Comparison of ENCODE assay signal across 10 cellular contexts in genomic region chr18:22167471-22168151, GRCh38. TPM values are rescaled to one million over a fixed set of nuclear protein-coding genes. Genes with fewer than 3 reads are reported as not detected.
DNase-seq lines count a peak whose midpoint lies in the region; FAIRE-seq and TF ChIP-seq lines count a peak whose summit lies in the region.
"Had no signal": no experiment of that assay in that cellular context is flagged by ENCODE, and none has a peak within 500 bp of the region (broad histone marks: within the 10 kb centered on the region; RNA-seq: fewer than 3 reads in every experiment).

No MANE protein-coding gene starts in this region.

- H2AFZ ChIP-seq in PC-9: peak overlapping the region; percentile 87
- H2AFZ ChIP-seq in osteoblast (ENCODE audit: low read length): no peak overlapping the region

- CTCF ChIA-PET in PC-9 (lab: Charles Lee): interaction anchor here (0.6 kb wide), 1 partner anchor 1311 kb away, joined by 3 read pairs; no protein-coding TSS in a partner anchor

- intact Hi-C loops in PC-9 (cut with micrococcal nuclease; ENCODE audit: unreplicated experiment): loop anchor here (5.0 to 10.0 kb wide), 3 partner anchors 53 to 255 kb away; no protein-coding TSS in a partner anchor
- intact Hi-C loops in left ventricle myocardium inferior (cut with micrococcal nuclease): loop anchor here (10.0 kb wide), 1 partner anchor 173 kb away; no protein-coding TSS in a partner anchor

- H4K20me1 ChIP-seq in PC-9 (ENCODE audit: insufficient read depth) (no peaks in the 10 kb centered on the region), osteoblast (ENCODE audit: insufficient read depth, low read length) (peaks cover 20% of the 10 kb centered on the region)

- TF ChIP-seq CTCF in PC-9 (conservative IDR thresholded peaks at IDR 0.05): no peak
- TF ChIP-seq CTCF in left ventricle myocardium inferior (IDR thresholded peaks at IDR 0.05; ENCODE audit: borderline replicate concordance): no peak
- TF ChIP-seq CTCF in osteoblast (IDR thresholded peaks at IDR 0.05; ENCODE audit: extremely low read depth, low read depth, low read length): no peak
- no peak for TF ChIP-seq CTCF in D721Med (IDR thresholded peaks at IDR 0.05; ENCODE audit: insufficient read depth, missing control alignments)

- no peaks in the 10 kb centered on the region for H3F3A ChIP-seq in PC-9 (ENCODE audit: insufficient read depth, low read depth)

- POLR2A ChIA-PET in PC-9 (lab: Charles Lee; ENCODE audit: unreplicated experiment): interaction anchor here (0.6 kb wide), 1 partner anchor 1574 kb away, joined by 4 read pairs; no protein-coding TSS in a partner anchor

- peaks cover 26% of the 10 kb centered on the region for H3K79me2 ChIP-seq in PC-9 (ENCODE audit: low read depth)
- peaks cover 26% of the 10 kb centered on the region for H3K79me2 ChIP-seq in osteoblast (ENCODE audit: insufficient read depth, low read length)

- no TSS peak for BruUV-seq in PC-9 (replicated peaks; lab: Mats Ljungman, UMichigan)

- H3K9me3 ChIP-seq in PC-9 (ENCODE audit: insufficient read depth, low read depth) (no peaks in the 10 kb centered on the region), left ventricle myocardium inferior (replicated peaks) (no peaks in the 10 kb centered on the region), osteoblast (ENCODE audit: low read depth, low read length) (peaks cover under 1% of the 10 kb centered on the region)

- H3K27ac ChIP-seq in PC-9 (peak overlapping the region; percentile 29; the same call in 1 of the 2 replicates), left ventricle myocardium inferior (replicated peaks) (peak overlapping the region; percentile 100), osteoblast (ENCODE audit: low read depth, low read length) (no peak overlapping the region)

- DNase-seq in EH (ENCODE audit: low read depth) (peak; percentile 50), PC-9 (no peak), left ventricle myocardium inferior (peak; percentile 32), osteoblast (ENCODE audit: insufficient read length, low spot score, missing footprints) (peak; percentile 93), ureter (ENCODE audit: low spot score) (no peak), amniotic stem cell (lab: John Stamatoyannopoulos, UW) (no peak), D721Med (ENCODE audit: insufficient read length, low spot score) (no peak), AML-193 (lab: John Stamatoyannopoulos, UW) (no peak)
- DNase-seq: midbrain, MV-4-11 had no signal

- peaks cover 5% of the 10 kb centered on the region for H3K4me1 ChIP-seq in PC-9 (replicated peaks; ENCODE audit: insufficient read depth)
- peaks cover 89% of the 10 kb centered on the region for H3K4me1 ChIP-seq in left ventricle myocardium inferior
- H3K4me1 ChIP-seq in osteoblast (ENCODE audit: insufficient read depth, low read length): peaks cover 5% of the 10 kb centered on the region

- H3K4me3 ChIP-seq in PC-9: peak overlapping the region; percentile 73
- H3K4me3 ChIP-seq in left ventricle myocardium inferior: peak overlapping the region; percentile 99
- H3K4me3 ChIP-seq in osteoblast (ENCODE audit: insufficient read depth, low read length): no peak overlapping the region

- no peak for FAIRE-seq in D721Med (lab: Jason Lieb, UNC)

- H3K4me2 ChIP-seq in PC-9 (peak overlapping the region; percentile 89), osteoblast (ENCODE audit: insufficient read depth, low read length) (peak overlapping the region; percentile 77)

- H3K36me3 ChIP-seq in PC-9 (ENCODE audit: low read depth) (no peaks in the 10 kb centered on the region), left ventricle myocardium inferior (peaks cover 16% of the 10 kb centered on the region), osteoblast (ENCODE audit: insufficient read depth, low read length) (peaks cover 6% of the 10 kb centered on the region)

- no peaks in the 10 kb centered on the region for H3K9me2 ChIP-seq in PC-9 (ENCODE audit: insufficient read depth)

- no peaks in the 10 kb centered on the region for H3K27me3 ChIP-seq in PC-9 (ENCODE audit: insufficient read depth, low read depth)
- H3K27me3 ChIP-seq in left ventricle myocardium inferior (ENCODE audit: low read depth): peaks cover 54% of the 10 kb centered on the region
- H3K27me3 ChIP-seq in osteoblast (ENCODE audit: insufficient read depth, low read length): peaks cover 72% of the 10 kb centered on the region

RNA-seq across cellular contexts. Expression of gene GATA6, which starts 1.8 kb away (rescaled TPM):
- total RNA-seq in PC-9 (2021) (9.1 and 12.3 TPM in 2 replicates), left ventricle myocardium inferior (60.9 TPM), osteoblast (10.9 and 16.6 TPM in 2 replicates), ureter (12.6 TPM)

Comparison
In these comparisons a context has a peak if more than half of its experiments do, and no peak if none do; other contexts are left out.
1. DNase-seq: peak in EH (single experiment), left ventricle myocardium inferior (single experiment) and osteoblast (single experiment); none in PC-9 (0 of 2), ureter (single experiment), amniotic stem cell (single experiment), D721Med (single experiment) and AML-193 (0 of 2).